Comparison of ENCODE assay signal across 24 cellular contexts in genomic region chr4:32958586-32958985, GRCh38.
"Had no signal": no experiment of that assay in that cellular context is flagged by ENCODE, and none has a peak within 500 bp of the region (broad histone marks: within the 10 kb centered on the region; RNA-seq: fewer than 3 reads in every experiment).

No MANE protein-coding gene starts in this region.

- H3K27ac ChIP-seq: coronary artery, dorsolateral prefrontal cortex, epithelial cell of prostate, esophagus squamous epithelium, gastrocnemius medialis, heart right ventricle, left lung, lower lobe of right lung had no signal

- DNase-seq: dermis blood vessel endothelial cell; dorsolateral prefrontal cortex; effector CD4-positive, alpha-beta T cell; effector memory CD4-positive, alpha-beta T cell; erythroblast; esophagus squamous epithelium; foreskin fibroblast; foreskin melanocyte; gastrocnemius medialis; glutamatergic neuron; head of caudate nucleus; heart right ventricle; hippocampal formation; left cardiac atrium; left lung; left ventricle myocardium superior; lower lobe of right lung; mesenchymal stem cell; mucosa of descending colon; naive B cell; naive thymus-derived CD8-positive, alpha-beta T cell had no signal

- H3K4me3 Mint-ChIP-seq: mesothelial cell of epicardium; naive B cell; naive thymus-derived CD8-positive, alpha-beta T cell had no signal

- H3K9me3 ChIP-seq: esophagus squamous epithelium, gastrocnemius medialis, heart right ventricle, left lung, lower lobe of right lung, mucosa of descending colon had no signal

- H3K9me3 Mint-ChIP-seq: mesothelial cell of epicardium had no signal

- H3K4me1 ChIP-seq: esophagus squamous epithelium, gastrocnemius medialis, heart right ventricle, left lung, lower lobe of right lung had no signal

- H3K36me3 Mint-ChIP-seq: mesothelial cell of epicardium; naive B cell; naive thymus-derived CD8-positive, alpha-beta T cell had no signal

- H3K27me3 ChIP-seq: esophagus squamous epithelium, gastrocnemius medialis, heart right ventricle, left lung had no signal

- H3K27me3 Mint-ChIP-seq: naive B cell; naive thymus-derived CD8-positive, alpha-beta T cell had no signal

- H3K27ac Mint-ChIP-seq: mesothelial cell of epicardium; naive B cell; naive thymus-derived CD8-positive, alpha-beta T cell had no signal

- H3K4me1 Mint-ChIP-seq: naive B cell; naive thymus-derived CD8-positive, alpha-beta T cell had no signal

- H3K4me3 ChIP-seq: coronary artery, dorsolateral prefrontal cortex, esophagus squamous epithelium, gastrocnemius medialis, heart right ventricle, left lung, lower lobe of right lung, mucosa of descending colon had no signal

- H3K36me3 ChIP-seq: esophagus squamous epithelium, gastrocnemius medialis, heart right ventricle, left lung, lower lobe of right lung had no signal
